In genomic region chr4:54737421-54737820, GRCh38 we compare ENCODE assay signal across 34 cellular contexts.
"Had no signal": no experiment of that assay in that cellular context is flagged by ENCODE, and none has a peak within 500 bp of the region (broad histone marks: within the 10 kb centered on the region; RNA-seq: fewer than 3 reads in every experiment).

No MANE protein-coding gene starts in this region.

- H3K27ac ChIP-seq: adrenal gland, body of pancreas, brain microvascular endothelial cell, breast epithelium, WERI-Rb-1 had no signal

- H3K27me3 ChIP-seq: adrenal gland, body of pancreas, brain microvascular endothelial cell, breast epithelium had no signal

- ATAC-seq: activated CD4-positive, alpha-beta T cell treated with anti-CD3 and anti-CD28 coated beads for 36 hours; activated CD4-positive, CD25-positive, alpha-beta regulatory T cell treated with anti-CD3 and anti-CD28 coated beads, Interleukin-2, amount 50 U/mL, for 24 hours; activated CD8-positive, alpha-beta T cell treated with anti-CD3 and anti-CD28 coated beads for 36 hours; activated naive CD4-positive, alpha-beta T cell treated with anti-CD3 and anti-CD28 coated beads, Interleukin-2, amount 50 U/mL, for 72 hours; activated T-cell treated with anti-CD3 and anti-CD28 coated beads, Interleukin-2, amount 50 U/mL, for 4 hours; activated T-cell treated with anti-CD3 and anti-CD28 coated beads, Interleukin-2, amount 50 U/mL, for 72 hours; activated T-helper 17 cell treated with anti-CD3 and anti-CD28 coated beads, Interleukin-2, amount 50 U/mL, for 72 hours; body of pancreas; WTC11 had no signal

- H3K9me3 ChIP-seq: adrenal gland, body of pancreas, breast epithelium had no signal

- DNase-seq: activated CD4-positive, alpha-beta memory T cell treated with anti-CD3 and anti-CD28 coated beads for 36 hours; activated CD4-positive, alpha-beta T cell treated with anti-CD3 and anti-CD28 coated beads for 1 hour; activated CD4-positive, alpha-beta T cell treated with anti-CD3 and anti-CD28 coated beads for 36 hours; activated CD4-positive, alpha-beta T cell treated with anti-CD3 and anti-CD28 coated beads for 48 hours; activated CD4-positive, alpha-beta T cell treated with anti-CD3 and anti-CD28 coated beads, Interleukin-2, amount 50 U/mL, for 1 hour; activated CD4-positive, alpha-beta T cell treated with anti-CD3 and anti-CD28 coated beads, Interleukin-2, amount 50 U/mL, for 4 hours; activated CD4-positive, CD25-positive, alpha-beta regulatory T cell; activated CD8-positive, alpha-beta memory T cell treated with anti-CD3 and anti-CD28 coated beads, Interleukin-2, amount 50 U/mL, for 4 hours; activated CD8-positive, alpha-beta T cell treated with anti-CD3 and anti-CD28 coated beads for 36 hours; activated effector memory CD4-positive, alpha-beta T cell treated with anti-CD3 and anti-CD28 coated beads, Interleukin-2, amount 50 U/mL, for 16 hours; activated gamma-delta T cell treated with Interleukin-2 at 50 U/mL for 16 hours; activated naive CD4-positive, alpha-beta T cell; activated naive CD4-positive, alpha-beta T cell treated with anti-CD3 and anti-CD28 coated beads for 36 hours; activated naive CD4-positive, alpha-beta T cell treated with anti-CD3 and anti-CD28 coated beads, Interleukin-2, amount 50 U/mL, for 16 hours; activated naive CD8-positive, alpha-beta T cell treated with anti-CD3 and anti-CD28 coated beads for 36 hours; activated T-cell treated with anti-CD3 and anti-CD28 coated beads for 4 hours; activated T-cell treated with anti-CD3 and anti-CD28 coated beads, Interleukin-2, amount 50 U/mL, for 1 hour; activated T-cell treated with anti-CD3 and anti-CD28 coated beads, Interleukin-2, amount 50 U/mL, for 4 hours; activated T-cell treated with anti-CD3 and anti-CD28 coated beads, Interleukin-2, amount 50 U/mL, for 72 hours; adrenal gland; amniotic stem cell; aorta; body of pancreas; brain microvascular endothelial cell; central memory CD4-positive, alpha-beta T cell; T-helper 1 cell; T-helper 2 cell; T-helper 9 cell; WERI-Rb-1 had no signal

- H3K4me3 ChIP-seq: adrenal gland, body of pancreas, breast epithelium had no signal

- H3K4me1 ChIP-seq: adrenal gland, body of pancreas, breast epithelium had no signal

- H3K36me3 ChIP-seq: adrenal gland, breast epithelium, WERI-Rb-1 had no signal
